1 cellular context compared by ENCODE assay signal in the genomic region with DNA sequence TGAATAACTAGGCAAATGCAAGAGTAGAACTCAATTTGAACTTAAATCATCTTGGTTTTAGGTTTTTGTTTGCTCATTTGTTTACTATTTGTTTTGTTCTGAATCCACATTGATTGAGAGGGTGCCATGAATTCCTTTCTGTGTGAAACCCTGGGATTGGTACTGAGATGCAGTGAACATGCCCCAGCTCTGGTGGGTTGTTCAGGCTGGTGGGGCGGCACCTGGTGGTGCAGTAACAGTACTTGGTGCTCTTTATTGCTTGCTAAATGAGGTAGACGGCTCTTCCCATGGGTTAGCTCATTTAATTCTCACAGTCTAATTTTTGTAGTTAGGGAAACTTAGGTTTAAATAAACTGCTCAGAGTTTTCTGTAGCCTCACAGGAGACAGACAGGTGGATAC.
TF ChIP-seq lines count a peak whose summit lies in the region.

No MANE protein-coding gene starts in this region.

TF ChIP-seq in K562, 482 proteins besides CTCF, POLR2A, EP300 and RAD21 (continued from another document):
- TF ChIP-seq, protein P1, sequence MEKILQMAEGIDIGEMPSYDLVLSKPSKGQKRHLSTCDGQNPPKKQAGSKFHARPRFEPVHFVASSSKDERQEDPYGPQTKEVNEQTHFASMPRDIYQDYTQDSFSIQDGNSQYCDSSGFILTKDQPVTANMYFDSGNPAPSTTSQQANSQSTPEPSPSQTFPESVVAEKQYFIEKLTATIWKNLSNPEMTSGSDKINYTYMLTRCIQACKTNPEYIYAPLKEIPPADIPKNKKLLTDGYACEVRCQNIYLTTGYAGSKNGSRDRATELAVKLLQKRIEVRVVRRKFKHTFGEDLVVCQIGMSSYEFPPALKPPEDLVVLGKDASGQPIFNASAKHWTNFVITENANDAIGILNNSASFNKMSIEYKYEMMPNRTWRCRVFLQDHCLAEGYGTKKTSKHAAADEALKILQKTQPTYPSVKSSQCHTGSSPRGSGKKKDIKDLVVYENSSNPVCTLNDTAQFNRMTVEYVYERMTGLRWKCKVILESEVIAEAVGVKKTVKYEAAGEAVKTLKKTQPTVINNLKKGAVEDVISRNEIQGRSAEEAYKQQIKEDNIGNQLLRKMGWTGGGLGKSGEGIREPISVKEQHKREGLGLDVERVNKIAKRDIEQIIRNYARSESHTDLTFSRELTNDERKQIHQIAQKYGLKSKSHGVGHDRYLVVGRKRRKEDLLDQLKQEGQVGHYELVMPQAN (IDR thresholded peaks at IDR 0.05; ENCODE audit: borderline replicate concordance): no peak
- TF ChIP-seq, protein P2, sequence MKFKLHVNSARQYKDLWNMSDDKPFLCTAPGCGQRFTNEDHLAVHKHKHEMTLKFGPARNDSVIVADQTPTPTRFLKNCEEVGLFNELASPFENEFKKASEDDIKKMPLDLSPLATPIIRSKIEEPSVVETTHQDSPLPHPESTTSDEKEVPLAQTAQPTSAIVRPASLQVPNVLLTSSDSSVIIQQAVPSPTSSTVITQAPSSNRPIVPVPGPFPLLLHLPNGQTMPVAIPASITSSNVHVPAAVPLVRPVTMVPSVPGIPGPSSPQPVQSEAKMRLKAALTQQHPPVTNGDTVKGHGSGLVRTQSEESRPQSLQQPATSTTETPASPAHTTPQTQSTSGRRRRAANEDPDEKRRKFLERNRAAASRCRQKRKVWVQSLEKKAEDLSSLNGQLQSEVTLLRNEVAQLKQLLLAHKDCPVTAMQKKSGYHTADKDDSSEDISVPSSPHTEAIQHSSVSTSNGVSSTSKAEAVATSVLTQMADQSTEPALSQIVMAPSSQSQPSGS (CRISPR knock-in tag; IDR thresholded peaks at IDR 0.05): no peak
- no peak for TF ChIP-seq CBFA2T2 (conservative IDR thresholded peaks at IDR 0.05)
- TF ChIP-seq ZBTB17 (CRISPR knock-in tag; IDR thresholded peaks at IDR 0.05): no peak
- TF ChIP-seq MEF2D (tag; conservative IDR thresholded peaks at IDR 0.05; ENCODE audit: low read depth): no peak
- TF ChIP-seq NFE2 (IDR thresholded peaks at IDR 0.05; ENCODE audit: low read depth): no peak
- TF ChIP-seq NFIX (CRISPR knock-in tag; IDR thresholded peaks at IDR 0.05; ENCODE audit: low read depth): no peak
- no peak for TF ChIP-seq ELF4 (CRISPR knock-in tag; IDR thresholded peaks at IDR 0.05)
- TF ChIP-seq SMARCC2 (IDR thresholded peaks at IDR 0.05; ENCODE audit: low read depth): no peak
- TF ChIP-seq MAFF (IDR thresholded peaks at IDR 0.05; ENCODE audit: low read length): no peak
- TF ChIP-seq POLR2AphosphoS2 (IDR thresholded peaks at IDR 0.05; ENCODE audit: low read length): no peak
- TF ChIP-seq, protein P3, sequence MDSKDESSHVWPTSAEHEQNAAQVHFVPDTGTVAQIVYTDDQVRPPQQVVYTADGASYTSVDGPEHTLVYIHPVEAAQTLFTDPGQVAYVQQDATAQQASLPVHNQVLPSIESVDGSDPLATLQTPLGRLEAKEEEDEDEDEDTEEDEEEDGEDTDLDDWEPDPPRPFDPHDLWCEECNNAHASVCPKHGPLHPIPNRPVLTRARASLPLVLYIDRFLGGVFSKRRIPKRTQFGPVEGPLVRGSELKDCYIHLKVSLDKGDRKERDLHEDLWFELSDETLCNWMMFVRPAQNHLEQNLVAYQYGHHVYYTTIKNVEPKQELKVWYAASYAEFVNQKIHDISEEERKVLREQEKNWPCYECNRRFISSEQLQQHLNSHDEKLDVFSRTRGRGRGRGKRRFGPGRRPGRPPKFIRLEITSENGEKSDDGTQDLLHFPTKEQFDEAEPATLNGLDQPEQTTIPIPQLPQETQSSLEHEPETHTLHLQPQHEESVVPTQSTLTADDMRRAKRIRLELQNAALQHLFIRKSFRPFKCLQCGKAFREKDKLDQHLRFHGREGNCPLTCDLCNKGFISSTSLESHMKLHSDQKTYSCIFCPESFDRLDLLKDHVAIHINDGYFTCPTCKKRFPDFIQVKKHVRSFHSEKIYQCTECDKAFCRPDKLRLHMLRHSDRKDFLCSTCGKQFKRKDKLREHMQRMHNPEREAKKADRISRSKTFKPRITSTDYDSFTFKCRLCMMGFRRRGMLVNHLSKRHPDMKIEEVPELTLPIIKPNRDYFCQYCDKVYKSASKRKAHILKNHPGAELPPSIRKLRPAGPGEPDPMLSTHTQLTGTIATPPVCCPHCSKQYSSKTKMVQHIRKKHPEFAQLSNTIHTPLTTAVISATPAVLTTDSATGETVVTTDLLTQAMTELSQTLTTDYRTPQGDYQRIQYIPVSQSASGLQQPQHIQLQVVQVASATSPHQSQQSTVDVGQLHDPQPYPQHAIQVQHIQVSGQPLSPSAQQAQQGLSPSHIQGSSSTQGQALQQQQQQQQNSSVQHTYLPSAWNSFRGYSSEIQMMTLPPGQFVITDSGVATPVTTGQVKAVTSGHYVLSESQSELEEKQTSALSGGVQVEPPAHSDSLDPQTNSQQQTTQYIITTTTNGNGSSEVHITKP (IDR thresholded peaks at IDR 0.05; ENCODE audit: partially characterized antibody): no peak
